ENCODE assay signal across 1 cellular context in the genomic region with DNA sequence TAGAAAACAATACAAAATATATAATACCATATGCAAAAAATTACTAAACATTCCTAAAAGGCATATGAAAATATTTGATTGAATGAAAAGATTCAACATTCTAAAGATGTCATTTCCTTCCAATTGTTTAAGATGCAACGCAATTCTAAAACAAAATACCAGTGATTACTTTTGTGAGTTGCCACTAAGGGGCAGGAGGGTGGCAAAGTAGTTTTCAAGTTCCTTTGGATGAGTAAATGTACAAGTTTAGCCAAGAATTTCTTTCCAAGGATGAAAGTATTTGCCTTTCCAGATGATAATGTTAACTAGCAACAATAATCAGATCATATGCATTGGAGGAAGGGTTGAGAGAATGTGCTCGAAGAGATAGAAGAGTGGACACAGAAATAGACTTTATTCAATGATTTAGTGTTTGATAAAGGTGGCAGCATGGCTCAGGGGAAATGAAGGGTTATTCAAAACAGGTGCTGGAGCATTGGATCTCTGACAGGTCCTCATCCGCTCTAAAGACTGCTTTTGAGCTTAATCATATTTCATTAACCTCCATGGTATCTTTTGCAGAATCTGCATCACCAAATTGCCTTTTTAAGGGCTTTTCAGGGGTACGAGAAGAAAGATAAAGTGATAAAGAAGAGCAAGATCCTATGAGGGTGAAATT.
TF ChIP-seq lines count a peak whose summit lies in the region.

No MANE protein-coding gene starts in this region.

TF ChIP-seq in HCT116, 20 proteins besides CTCF, POLR2A, EP300 and RAD21 (continued from another document):
- TF ChIP-seq, protein P1, sequence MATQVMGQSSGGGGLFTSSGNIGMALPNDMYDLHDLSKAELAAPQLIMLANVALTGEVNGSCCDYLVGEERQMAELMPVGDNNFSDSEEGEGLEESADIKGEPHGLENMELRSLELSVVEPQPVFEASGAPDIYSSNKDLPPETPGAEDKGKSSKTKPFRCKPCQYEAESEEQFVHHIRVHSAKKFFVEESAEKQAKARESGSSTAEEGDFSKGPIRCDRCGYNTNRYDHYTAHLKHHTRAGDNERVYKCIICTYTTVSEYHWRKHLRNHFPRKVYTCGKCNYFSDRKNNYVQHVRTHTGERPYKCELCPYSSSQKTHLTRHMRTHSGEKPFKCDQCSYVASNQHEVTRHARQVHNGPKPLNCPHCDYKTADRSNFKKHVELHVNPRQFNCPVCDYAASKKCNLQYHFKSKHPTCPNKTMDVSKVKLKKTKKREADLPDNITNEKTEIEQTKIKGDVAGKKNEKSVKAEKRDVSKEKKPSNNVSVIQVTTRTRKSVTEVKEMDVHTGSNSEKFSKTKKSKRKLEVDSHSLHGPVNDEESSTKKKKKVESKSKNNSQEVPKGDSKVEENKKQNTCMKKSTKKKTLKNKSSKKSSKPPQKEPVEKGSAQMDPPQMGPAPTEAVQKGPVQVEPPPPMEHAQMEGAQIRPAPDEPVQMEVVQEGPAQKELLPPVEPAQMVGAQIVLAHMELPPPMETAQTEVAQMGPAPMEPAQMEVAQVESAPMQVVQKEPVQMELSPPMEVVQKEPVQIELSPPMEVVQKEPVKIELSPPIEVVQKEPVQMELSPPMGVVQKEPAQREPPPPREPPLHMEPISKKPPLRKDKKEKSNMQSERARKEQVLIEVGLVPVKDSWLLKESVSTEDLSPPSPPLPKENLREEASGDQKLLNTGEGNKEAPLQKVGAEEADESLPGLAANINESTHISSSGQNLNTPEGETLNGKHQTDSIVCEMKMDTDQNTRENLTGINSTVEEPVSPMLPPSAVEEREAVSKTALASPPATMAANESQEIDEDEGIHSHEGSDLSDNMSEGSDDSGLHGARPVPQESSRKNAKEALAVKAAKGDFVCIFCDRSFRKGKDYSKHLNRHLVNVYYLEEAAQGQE (IDR thresholded peaks at IDR 0.05; ENCODE audit: low read depth), result no peak
- TF ChIP-seq SIN3A (IDR thresholded peaks at IDR 0.05; ENCODE audit: low read depth) (no peak), ZFX (IDR thresholded peaks at IDR 0.05) (no peak), EZH2phosphoT487 (IDR thresholded peaks at IDR 0.05; ENCODE audit: borderline replicate concordance) (no peak), CBX3 (IDR thresholded peaks at IDR 0.05; ENCODE audit: low read depth) (no peak), TCF7L2 (IDR thresholded peaks at IDR 0.05; ENCODE audit: borderline replicate concordance, extremely low read depth, insufficient read depth, insufficient read length) (no peak), CEBPB (IDR thresholded peaks at IDR 0.05; ENCODE audit: low read depth) (no peak), EZH2 (IDR thresholded peaks at IDR 0.05) (no peak), JUND (IDR thresholded peaks at IDR 0.05) (no peak), EGR1 (IDR thresholded peaks at IDR 0.05; ENCODE audit: low read depth) (no peak), FOSL1 (IDR thresholded peaks at IDR 0.05; ENCODE audit: low read depth) (no peak)
- TF ChIP-seq, protein P2, sequence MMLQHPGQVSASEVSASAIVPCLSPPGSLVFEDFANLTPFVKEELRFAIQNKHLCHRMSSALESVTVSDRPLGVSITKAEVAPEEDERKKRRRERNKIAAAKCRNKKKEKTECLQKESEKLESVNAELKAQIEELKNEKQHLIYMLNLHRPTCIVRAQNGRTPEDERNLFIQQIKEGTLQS (IDR thresholded peaks at IDR 0.05), result no peak
